Comparison of ENCODE assay signal across 9 cellular contexts in the genomic region with DNA sequence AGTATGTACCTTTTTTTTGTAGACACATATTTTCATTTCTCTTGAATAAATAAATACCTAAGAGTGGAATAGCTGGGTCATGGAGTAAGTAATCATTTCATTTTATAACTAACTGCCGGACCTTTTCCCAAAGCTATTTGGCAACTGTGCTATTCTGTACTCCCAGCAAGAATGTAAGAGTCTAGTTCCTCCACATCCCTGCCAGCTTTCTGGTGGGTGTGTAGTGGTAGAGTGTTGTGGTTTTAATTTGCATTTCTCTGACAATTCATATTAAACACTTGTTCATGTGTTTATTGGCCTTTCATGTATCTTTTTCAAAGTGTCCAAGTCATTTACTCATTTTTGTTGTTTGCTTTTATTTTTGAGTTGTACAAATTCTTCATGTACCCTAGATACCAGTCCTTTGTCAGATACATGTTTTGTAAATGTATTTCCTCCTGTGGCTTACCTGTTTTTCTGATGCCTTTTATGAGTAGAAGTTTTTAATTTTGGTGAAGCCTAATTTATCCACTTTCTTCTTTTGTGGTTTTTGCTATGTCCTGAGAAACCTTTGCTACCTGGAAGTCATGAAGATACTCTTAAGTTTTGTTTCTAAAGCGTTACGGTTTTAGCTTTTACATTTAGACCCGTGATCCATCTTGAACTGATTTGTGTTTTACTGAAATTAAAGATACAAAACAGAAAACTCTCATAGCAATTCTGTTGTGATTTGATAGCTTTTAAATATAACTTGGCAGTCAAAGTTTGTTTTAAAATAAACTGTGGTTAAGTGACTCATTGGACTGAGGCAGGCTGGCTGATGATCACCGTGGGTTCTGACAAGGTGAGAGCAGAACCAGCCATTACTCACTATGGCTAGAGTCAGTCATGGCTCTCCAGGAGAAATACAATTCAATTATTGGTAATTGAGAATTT. TPM values are rescaled to one million over a fixed set of nuclear protein-coding genes. Genes with fewer than 3 reads are reported as not detected.
A peak's percentile ranks its signal among the peaks of the same experiment; 100 is the strongest.
DNase-seq lines count a peak whose midpoint lies in the region; ATAC-seq and TF ChIP-seq lines count a peak whose summit lies in the region.
"Had no signal": no experiment of that assay in that cellular context is flagged by ENCODE, and none has a peak within 500 bp of the region (broad histone marks: within the 10 kb centered on the region; RNA-seq: fewer than 3 reads in every experiment).

No MANE protein-coding gene starts in this region.

- peak; percentile 80 for DNase-seq in AG09309 (ENCODE audit: low read depth)
- peak; percentile 44 for DNase-seq in HT-29 (ENCODE audit: low spot score)
- no peak for DNase-seq in activated T-helper 1 cell treated with anti-CD3 and anti-CD28 coated beads, Interleukin-12 subunit alpha, Interleukin-12 subunit beta, Interleukin-2, Interleukin-4 antibody, amounts not matched to agents 30 ng/mL and 10 ng/mL and 1 ng/mL, durations not matched to agents 14 hours and 24 hours and 36 hours (ENCODE audit: low spot score)
- peak in 1 of 5 donors; percentile 47 for DNase-seq in heart left ventricle
- DNase-seq in stimulated activated CD8-positive, alpha-beta memory T cell treated with anti-CD3 and anti-CD28 coated beads, Interleukin-12 subunit alpha, Interleukin-12 subunit beta, amount 100 ng/mL, for 1 hour (ENCODE audit: low read depth), result peak; percentile 27
- DNase-seq in HUDEP-2 (lab: John Stamatoyannopoulos, UW; ENCODE audit: unreplicated experiment in 76 of 76), result no peak
- no peak for DNase-seq in DMS79 (lab: John Stamatoyannopoulos, UW)

- peak overlapping the region; percentile 95 for H3K27ac Mint-ChIP-seq in activated T-helper 1 cell treated with anti-CD3 and anti-CD28 coated beads, Interleukin-12 subunit alpha, Interleukin-12 subunit beta, Interleukin-2, Interleukin-4 antibody, amounts not matched to agents 30 ng/mL and 10 ng/mL and 1 ng/mL, durations not matched to agents 14 hours and 24 hours and 36 hours
- H3K27ac Mint-ChIP-seq: dendritic cell treated with granulocyte-macrophage colony-stimulating factor and Interleukin-4, amounts not matched to agents 40 ng/mL and 50 ng/mL, for 4 days had no signal

- no peaks in the 10 kb centered on the region for H3K9me3 ChIP-seq in heart left ventricle

- 44 to 52% (median 45%) methylated on average over 5 of the region's 5 CpGs for WGBS in heart left ventricle, 4 donors

- H3K4me3 ChIP-seq in AG09309 (ENCODE audit: control insufficient read depth, low read depth, low read length) (no peak overlapping the region), heart left ventricle (peak overlapping the region in 3 of 12 donors; percentile 2 to 12 (median 8))

- no peak for TF ChIP-seq CTCF in AG09309 (IDR thresholded peaks at IDR 0.05; ENCODE audit: control insufficient read depth, insufficient read depth, low read depth, low read length, missing control alignments)
- TF ChIP-seq CTCF in heart left ventricle (IDR thresholded peaks at IDR 0.05), result no peak

- ATAC-seq in heart left ventricle, result peak; percentile 60 to 87 (median 81)
- ATAC-seq in GM19455 (IDR thresholded peaks at IDR 0.05; ENCODE audit: unreplicated experiment), result no peak

- intact Hi-C loops in activated T-helper 1 cell treated with anti-CD3 and anti-CD28 coated beads, Interleukin-12 subunit alpha, Interleukin-12 subunit beta, Interleukin-2, Interleukin-4 antibody, amounts not matched to agents 30 ng/mL and 10 ng/mL and 1 ng/mL, durations not matched to agents 14 hours and 24 hours and 36 hours (cut with micrococcal nuclease), result loop anchor here (1.0 to 5.0 kb wide), 6 partner anchors 7 to 626 kb away; a partner anchor contains a TSS
- intact Hi-C loops in heart left ventricle (cut with DNase I), result loop anchor here in 2 of 10 donors (10.0 kb wide), 1 partner anchor 48 kb away; no protein-coding TSS in a partner anchor

- H3K27ac ChIP-seq in heart left ventricle, result peak overlapping the region in 9 of 12 donors; percentile 1 to 66 (median 14)

- peaks cover 78% of the 10 kb centered on the region for H3K4me1 Mint-ChIP-seq in activated T-helper 1 cell treated with anti-CD3 and anti-CD28 coated beads, Interleukin-12 subunit alpha, Interleukin-12 subunit beta, Interleukin-2, Interleukin-4 antibody, amounts not matched to agents 30 ng/mL and 10 ng/mL and 1 ng/mL, durations not matched to agents 14 hours and 24 hours and 36 hours (ENCODE audit: low read depth)

- peaks cover 2% of the 10 kb centered on the region for H3K9me3 Mint-ChIP-seq in activated T-helper 1 cell treated with anti-CD3 and anti-CD28 coated beads, Interleukin-12 subunit alpha, Interleukin-12 subunit beta, Interleukin-2, Interleukin-4 antibody, amounts not matched to agents 30 ng/mL and 10 ng/mL and 1 ng/mL, durations not matched to agents 14 hours and 24 hours and 36 hours
- H3K9me3 Mint-ChIP-seq: dendritic cell treated with granulocyte-macrophage colony-stimulating factor and Interleukin-4, amounts not matched to agents 40 ng/mL and 50 ng/mL, for 4 days had no signal

- H3K4me1 ChIP-seq in heart left ventricle, result peaks cover 0 to 96% (median 80%) of the 10 kb centered on the region in 12 donors

- H3K27me3 Mint-ChIP-seq in activated T-helper 1 cell treated with anti-CD3 and anti-CD28 coated beads, Interleukin-12 subunit alpha, Interleukin-12 subunit beta, Interleukin-2, Interleukin-4 antibody, amounts not matched to agents 30 ng/mL and 10 ng/mL and 1 ng/mL, durations not matched to agents 14 hours and 24 hours and 36 hours (ENCODE audit: insufficient read depth), result no peaks in the 10 kb centered on the region
- H3K27me3 Mint-ChIP-seq: dendritic cell treated with granulocyte-macrophage colony-stimulating factor and Interleukin-4, amounts not matched to agents 40 ng/mL and 50 ng/mL, for 4 days had no signal

- no peaks in the 10 kb centered on the region for H3K27me3 ChIP-seq in heart left ventricle

- H3K36me3 Mint-ChIP-seq in activated T-helper 1 cell treated with anti-CD3 and anti-CD28 coated beads, Interleukin-12 subunit alpha, Interleukin-12 subunit beta, Interleukin-2, Interleukin-4 antibody, amounts not matched to agents 30 ng/mL and 10 ng/mL and 1 ng/mL, durations not matched to agents 14 hours and 24 hours and 36 hours (ENCODE audit: low read depth), result peaks cover 43% of the 10 kb centered on the region

- H3K36me3 ChIP-seq in heart left ventricle, result peaks cover 0 to 33% (median 11%) of the 10 kb centered on the region in 9 donors

- H3K4me3 Mint-ChIP-seq in activated T-helper 1 cell treated with anti-CD3 and anti-CD28 coated beads, Interleukin-12 subunit alpha, Interleukin-12 subunit beta, Interleukin-2, Interleukin-4 antibody, amounts not matched to agents 30 ng/mL and 10 ng/mL and 1 ng/mL, durations not matched to agents 14 hours and 24 hours and 36 hours, result peak overlapping the region; percentile 73
- H3K4me3 Mint-ChIP-seq: dendritic cell treated with granulocyte-macrophage colony-stimulating factor and Interleukin-4, amounts not matched to agents 40 ng/mL and 50 ng/mL, for 4 days had no signal

- TF ChIP-seq POLR2A in heart left ventricle (IDR thresholded peaks at IDR 0.05), result no peak

RNA-seq across cellular contexts. Expression of a gene that starts 7.9 kb away (rescaled TPM):
- total RNA-seq in HT-29 (2014; rRNA removed; shearing (Covaris generic)), result 16.3 and 26.0 TPM in 2 replicates
- 20.7 and 21.9 TPM in 2 replicates for total RNA-seq in activated T-helper 1 cell treated with anti-CD3 and anti-CD28 coated beads, Interleukin-12 subunit alpha, Interleukin-12 subunit beta, Interleukin-2, Interleukin-4 antibody, amounts not matched to agents 30 ng/mL and 10 ng/mL and 1 ng/mL, durations not matched to agents 14 hours and 24 hours and 36 hours
- total RNA-seq in heart left ventricle, result 10 to 100 TPM in 8 of 9 donors, 1 to 10 TPM in 1; 6.6 to 19.9 (median 13.7) TPM
- polyA plus RNA-seq in heart left ventricle, result 10 to 100 TPM in 1 of 2 donors, 1 to 10 TPM in 1; 7.2 to 12.4 TPM

Comparison
In these comparisons a context has a peak if more than half of its experiments do, and no peak if none do; other contexts are left out.
1. DNase-seq: peak in AG09309 (single experiment), HT-29 (single experiment) and stimulated activated CD8-positive, alpha-beta memory T cell treated with anti-CD3 and anti-CD28 coated beads, Interleukin-12 subunit alpha, Interleukin-12 subunit beta, amount 100 ng/mL, for 1 hour (single experiment); none in activated T-helper 1 cell treated with anti-CD3 and anti-CD28 coated beads, Interleukin-12 subunit alpha, Interleukin-12 subunit beta, Interleukin-2, Interleukin-4 antibody, amounts not matched to agents 30 ng/mL and 10 ng/mL and 1 ng/mL, durations not matched to agents 14 hours and 24 hours and 36 hours (single experiment), HUDEP-2 (0 of 76) and DMS79 (single experiment).